ENCODE assay signal across 2 cellular contexts in the genomic region with DNA sequence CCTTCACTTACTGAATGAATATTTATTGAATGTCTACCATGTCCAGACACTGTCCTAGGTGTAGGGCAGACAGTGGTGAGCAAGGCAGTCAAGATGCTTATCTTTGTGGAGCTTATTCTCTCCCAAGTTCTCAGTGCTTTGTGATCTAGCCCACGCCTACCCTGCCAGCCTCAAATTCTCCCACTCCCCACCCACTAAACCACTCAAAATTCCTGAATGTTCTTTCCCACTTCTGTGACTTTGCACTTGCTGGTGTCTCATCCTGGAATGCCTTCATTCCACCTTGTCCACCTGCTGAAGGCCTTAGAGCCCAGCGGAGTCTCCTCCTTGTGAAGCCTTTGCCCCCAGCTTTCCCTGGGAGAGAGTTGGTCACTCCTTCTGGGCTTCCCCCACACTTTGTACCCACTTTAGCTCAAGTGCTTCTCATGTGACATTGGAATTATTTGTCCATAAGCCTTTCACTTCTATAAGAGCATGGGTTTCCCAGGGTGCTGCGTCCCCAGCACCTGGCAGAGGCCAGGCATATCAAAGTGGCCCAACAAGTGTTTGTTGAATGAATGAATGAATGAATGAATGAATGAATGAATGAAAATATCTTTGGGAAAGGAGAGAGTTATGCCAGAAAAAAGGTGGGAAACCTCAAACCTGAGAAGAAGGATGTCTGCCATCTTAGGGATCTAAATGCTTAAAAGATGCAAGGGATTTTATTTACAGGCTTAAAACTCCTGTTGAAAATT.
TF ChIP-seq lines count a peak whose summit lies in the region.

No MANE protein-coding gene starts in this region.

TF ChIP-seq in HEK293, 187 proteins besides CTCF, POLR2A, EP300 and RAD21 (continued from another document):
- TF ChIP-seq, protein P1, sequence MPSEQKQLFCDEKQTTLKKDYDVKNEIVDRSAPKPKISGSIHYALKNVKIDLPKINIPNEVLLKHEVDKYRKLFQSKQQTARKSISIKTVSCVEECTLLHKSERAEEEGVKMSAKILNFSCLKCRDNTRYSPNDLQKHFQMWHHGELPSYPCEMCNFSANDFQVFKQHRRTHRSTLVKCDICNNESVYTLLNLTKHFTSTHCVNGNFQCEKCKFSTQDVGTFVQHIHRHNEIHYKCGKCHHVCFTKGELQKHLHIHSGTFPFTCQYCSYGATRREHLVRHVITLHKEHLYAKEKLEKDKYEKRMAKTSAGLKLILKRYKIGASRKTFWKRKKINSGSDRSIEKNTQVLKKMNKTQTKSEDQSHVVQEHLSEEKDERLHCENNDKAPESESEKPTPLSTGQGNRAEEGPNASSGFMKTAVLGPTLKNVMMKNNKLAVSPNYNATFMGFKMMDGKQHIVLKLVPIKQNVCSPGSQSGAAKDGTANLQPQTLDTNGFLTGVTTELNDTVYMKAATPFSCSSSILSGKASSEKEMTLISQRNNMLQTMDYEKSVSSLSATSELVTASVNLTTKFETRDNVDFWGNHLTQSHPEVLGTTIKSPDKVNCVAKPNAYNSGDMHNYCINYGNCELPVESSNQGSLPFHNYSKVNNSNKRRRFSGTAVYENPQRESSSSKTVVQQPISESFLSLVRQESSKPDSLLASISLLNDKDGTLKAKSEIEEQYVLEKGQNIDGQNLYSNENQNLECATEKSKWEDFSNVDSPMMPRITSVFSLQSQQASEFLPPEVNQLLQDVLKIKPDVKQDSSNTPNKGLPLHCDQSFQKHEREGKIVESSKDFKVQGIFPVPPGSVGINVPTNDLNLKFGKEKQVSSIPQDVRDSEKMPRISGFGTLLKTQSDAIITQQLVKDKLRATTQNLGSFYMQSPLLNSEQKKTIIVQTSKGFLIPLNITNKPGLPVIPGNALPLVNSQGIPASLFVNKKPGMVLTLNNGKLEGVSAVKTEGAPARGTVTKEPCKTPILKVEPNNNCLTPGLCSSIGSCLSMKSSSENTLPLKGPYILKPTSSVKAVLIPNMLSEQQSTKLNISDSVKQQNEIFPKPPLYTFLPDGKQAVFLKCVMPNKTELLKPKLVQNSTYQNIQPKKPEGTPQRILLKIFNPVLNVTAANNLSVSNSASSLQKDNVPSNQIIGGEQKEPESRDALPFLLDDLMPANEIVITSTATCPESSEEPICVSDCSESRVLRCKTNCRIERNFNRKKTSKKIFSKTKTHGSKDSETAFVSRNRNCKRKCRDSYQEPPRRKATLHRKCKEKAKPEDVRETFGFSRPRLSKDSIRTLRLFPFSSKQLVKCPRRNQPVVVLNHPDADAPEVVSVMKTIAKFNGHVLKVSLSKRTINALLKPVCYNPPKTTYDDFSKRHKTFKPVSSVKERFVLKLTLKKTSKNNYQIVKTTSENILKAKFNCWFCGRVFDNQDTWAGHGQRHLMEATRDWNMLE (tag by site-specific recombination; conservative IDR thresholded peaks at IDR 0.05; ENCODE audit: low read depth) = no peak
- TF ChIP-seq, protein P2, sequence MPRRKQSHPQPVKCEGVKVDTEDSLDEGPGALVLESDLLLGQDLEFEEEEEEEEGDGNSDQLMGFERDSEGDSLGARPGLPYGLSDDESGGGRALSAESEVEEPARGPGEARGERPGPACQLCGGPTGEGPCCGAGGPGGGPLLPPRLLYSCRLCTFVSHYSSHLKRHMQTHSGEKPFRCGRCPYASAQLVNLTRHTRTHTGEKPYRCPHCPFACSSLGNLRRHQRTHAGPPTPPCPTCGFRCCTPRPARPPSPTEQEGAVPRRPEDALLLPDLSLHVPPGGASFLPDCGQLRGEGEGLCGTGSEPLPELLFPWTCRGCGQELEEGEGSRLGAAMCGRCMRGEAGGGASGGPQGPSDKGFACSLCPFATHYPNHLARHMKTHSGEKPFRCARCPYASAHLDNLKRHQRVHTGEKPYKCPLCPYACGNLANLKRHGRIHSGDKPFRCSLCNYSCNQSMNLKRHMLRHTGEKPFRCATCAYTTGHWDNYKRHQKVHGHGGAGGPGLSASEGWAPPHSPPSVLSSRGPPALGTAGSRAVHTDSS (tag by site-specific recombination; IDR thresholded peaks at IDR 0.05) = no peak
- TF ChIP-seq ZNF292 (tag by site-specific recombination; IDR thresholded peaks at IDR 0.05; ENCODE audit: borderline replicate concordance, low read depth) (no peak), ZNF335 (tag by site-specific recombination; conservative IDR thresholded peaks at IDR 0.05) (no peak), ZNF157 (tag by site-specific recombination; IDR thresholded peaks at IDR 0.05) (no peak), EGR2 (tag by site-specific recombination; IDR thresholded peaks at IDR 0.05; ENCODE audit: low read depth) (peak; percentile 85)
- TF ChIP-seq, protein P3, sequence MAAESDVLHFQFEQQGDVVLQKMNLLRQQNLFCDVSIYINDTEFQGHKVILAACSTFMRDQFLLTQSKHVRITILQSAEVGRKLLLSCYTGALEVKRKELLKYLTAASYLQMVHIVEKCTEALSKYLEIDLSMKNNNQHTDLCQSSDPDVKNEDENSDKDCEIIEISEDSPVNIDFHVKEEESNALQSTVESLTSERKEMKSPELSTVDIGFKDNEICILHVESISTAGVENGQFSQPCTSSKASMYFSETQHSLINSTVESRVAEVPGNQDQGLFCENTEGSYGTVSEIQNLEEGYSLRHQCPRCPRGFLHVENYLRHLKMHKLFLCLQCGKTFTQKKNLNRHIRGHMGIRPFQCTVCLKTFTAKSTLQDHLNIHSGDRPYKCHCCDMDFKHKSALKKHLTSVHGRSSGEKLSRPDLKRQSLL (tag by site-specific recombination; IDR thresholded peaks at IDR 0.05) = no peak

TF ChIP-seq in SK-N-SH, 30 proteins besides CTCF, POLR2A, EP300 and RAD21:
- TF ChIP-seq, protein P4, sequence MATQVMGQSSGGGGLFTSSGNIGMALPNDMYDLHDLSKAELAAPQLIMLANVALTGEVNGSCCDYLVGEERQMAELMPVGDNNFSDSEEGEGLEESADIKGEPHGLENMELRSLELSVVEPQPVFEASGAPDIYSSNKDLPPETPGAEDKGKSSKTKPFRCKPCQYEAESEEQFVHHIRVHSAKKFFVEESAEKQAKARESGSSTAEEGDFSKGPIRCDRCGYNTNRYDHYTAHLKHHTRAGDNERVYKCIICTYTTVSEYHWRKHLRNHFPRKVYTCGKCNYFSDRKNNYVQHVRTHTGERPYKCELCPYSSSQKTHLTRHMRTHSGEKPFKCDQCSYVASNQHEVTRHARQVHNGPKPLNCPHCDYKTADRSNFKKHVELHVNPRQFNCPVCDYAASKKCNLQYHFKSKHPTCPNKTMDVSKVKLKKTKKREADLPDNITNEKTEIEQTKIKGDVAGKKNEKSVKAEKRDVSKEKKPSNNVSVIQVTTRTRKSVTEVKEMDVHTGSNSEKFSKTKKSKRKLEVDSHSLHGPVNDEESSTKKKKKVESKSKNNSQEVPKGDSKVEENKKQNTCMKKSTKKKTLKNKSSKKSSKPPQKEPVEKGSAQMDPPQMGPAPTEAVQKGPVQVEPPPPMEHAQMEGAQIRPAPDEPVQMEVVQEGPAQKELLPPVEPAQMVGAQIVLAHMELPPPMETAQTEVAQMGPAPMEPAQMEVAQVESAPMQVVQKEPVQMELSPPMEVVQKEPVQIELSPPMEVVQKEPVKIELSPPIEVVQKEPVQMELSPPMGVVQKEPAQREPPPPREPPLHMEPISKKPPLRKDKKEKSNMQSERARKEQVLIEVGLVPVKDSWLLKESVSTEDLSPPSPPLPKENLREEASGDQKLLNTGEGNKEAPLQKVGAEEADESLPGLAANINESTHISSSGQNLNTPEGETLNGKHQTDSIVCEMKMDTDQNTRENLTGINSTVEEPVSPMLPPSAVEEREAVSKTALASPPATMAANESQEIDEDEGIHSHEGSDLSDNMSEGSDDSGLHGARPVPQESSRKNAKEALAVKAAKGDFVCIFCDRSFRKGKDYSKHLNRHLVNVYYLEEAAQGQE (IDR thresholded peaks at IDR 0.05; ENCODE audit: low read depth, low read length) = no peak
- TF ChIP-seq NFIC (IDR thresholded peaks at IDR 0.05; ENCODE audit: borderline replicate concordance) = no peak
- TF ChIP-seq RFX5 (IDR thresholded peaks at IDR 0.05; ENCODE audit: low read length) = no peak
- no peak for TF ChIP-seq TAF1 (IDR thresholded peaks at IDR 0.05; ENCODE audit: borderline replicate concordance, low read depth, low read length)
- TF ChIP-seq, protein P5, sequence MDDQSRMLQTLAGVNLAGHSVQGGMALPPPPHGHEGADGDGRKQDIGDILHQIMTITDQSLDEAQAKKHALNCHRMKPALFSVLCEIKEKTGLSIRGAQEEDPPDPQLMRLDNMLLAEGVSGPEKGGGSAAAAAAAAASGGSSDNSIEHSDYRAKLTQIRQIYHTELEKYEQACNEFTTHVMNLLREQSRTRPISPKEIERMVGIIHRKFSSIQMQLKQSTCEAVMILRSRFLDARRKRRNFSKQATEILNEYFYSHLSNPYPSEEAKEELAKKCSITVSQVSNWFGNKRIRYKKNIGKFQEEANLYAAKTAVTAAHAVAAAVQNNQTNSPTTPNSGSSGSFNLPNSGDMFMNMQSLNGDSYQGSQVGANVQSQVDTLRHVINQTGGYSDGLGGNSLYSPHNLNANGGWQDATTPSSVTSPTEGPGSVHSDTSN (IDR thresholded peaks at IDR 0.05) = no peak
- TF ChIP-seq YY1 (IDR thresholded peaks at IDR 0.05; ENCODE audit: low read depth) = no peak
- TF ChIP-seq GABPA (IDR thresholded peaks at IDR 0.05; ENCODE audit: low read depth) = no peak
- no peak for TF ChIP-seq FOXM1 (IDR thresholded peaks at IDR 0.05; ENCODE audit: low read depth)
- TF ChIP-seq FOSL2 (IDR thresholded peaks at IDR 0.05; ENCODE audit: borderline replicate concordance, low read depth) = no peak
- TF ChIP-seq SMC3 (IDR thresholded peaks at IDR 0.05; ENCODE audit: low read depth, low read length) = no peak
- TF ChIP-seq POLR2AphosphoS5 (IDR thresholded peaks at IDR 0.05; ENCODE audit: low read depth, low read length) = no peak
- TF ChIP-seq MXI1 (IDR thresholded peaks at IDR 0.05; ENCODE audit: low read depth, low read length) = no peak
- TF ChIP-seq FOXJ3 (CRISPR knock-in tag; IDR thresholded peaks at IDR 0.05) = no peak
- no peak for TF ChIP-seq RXRA (IDR thresholded peaks at IDR 0.05; ENCODE audit: borderline replicate concordance, low read depth)
- TF ChIP-seq, protein P6, sequence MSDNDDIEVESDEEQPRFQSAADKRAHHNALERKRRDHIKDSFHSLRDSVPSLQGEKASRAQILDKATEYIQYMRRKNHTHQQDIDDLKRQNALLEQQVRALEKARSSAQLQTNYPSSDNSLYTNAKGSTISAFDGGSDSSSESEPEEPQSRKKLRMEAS (IDR thresholded peaks at IDR 0.05; ENCODE audit: low read depth) = no peak
